1 cellular context compared by ENCODE assay signal in the genomic region with DNA sequence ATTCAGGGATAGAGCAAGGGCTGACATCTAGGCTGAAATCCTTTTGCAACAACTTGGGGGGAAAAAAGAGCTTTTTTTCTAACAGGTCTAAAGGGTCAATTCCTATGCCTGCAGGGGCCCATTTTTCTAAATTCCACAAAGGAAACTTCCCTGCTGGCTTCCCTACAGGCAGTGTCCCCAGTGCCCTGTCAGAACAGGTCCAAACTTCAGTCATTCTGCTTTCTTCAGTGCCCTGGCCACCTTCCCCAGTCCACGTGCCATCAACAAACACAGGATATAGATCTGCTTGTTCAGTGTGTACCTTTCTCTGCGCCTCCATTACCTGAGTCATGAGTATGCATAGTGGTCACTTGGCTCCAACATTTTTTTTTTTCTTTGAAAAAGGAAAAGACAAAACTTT.
TF ChIP-seq lines count a peak whose summit lies in the region.

No MANE protein-coding gene starts in this region.

TF ChIP-seq in GM23338, 12 proteins besides CTCF, POLR2A, EP300 and RAD21:
- TF ChIP-seq EZH2phosphoT487 (IDR thresholded peaks at IDR 0.05; ENCODE audit: unreplicated experiment) (no peak), JUNB (IDR thresholded peaks at IDR 0.05; ENCODE audit: unreplicated experiment) (no peak), ZNF114 (CRISPR knock-in tag; IDR thresholded peaks at IDR 0.05) (no peak), EZH2 (IDR thresholded peaks at IDR 0.05; ENCODE audit: low read depth, unreplicated experiment) (no peak), CREB1 (CRISPR knock-in tag; IDR thresholded peaks at IDR 0.05; ENCODE audit: low read depth) (no peak), ZNF331 (CRISPR knock-in tag; IDR thresholded peaks at IDR 0.05; ENCODE audit: low read depth) (no peak), POLR2AphosphoS5 (IDR thresholded peaks at IDR 0.05; ENCODE audit: low read depth) (no peak), NANOG (IDR thresholded peaks at IDR 0.05; ENCODE audit: borderline replicate concordance) (no peak), STAT1 (IDR thresholded peaks at IDR 0.05; ENCODE audit: unreplicated experiment) (no peak)
- TF ChIP-seq, protein P1, sequence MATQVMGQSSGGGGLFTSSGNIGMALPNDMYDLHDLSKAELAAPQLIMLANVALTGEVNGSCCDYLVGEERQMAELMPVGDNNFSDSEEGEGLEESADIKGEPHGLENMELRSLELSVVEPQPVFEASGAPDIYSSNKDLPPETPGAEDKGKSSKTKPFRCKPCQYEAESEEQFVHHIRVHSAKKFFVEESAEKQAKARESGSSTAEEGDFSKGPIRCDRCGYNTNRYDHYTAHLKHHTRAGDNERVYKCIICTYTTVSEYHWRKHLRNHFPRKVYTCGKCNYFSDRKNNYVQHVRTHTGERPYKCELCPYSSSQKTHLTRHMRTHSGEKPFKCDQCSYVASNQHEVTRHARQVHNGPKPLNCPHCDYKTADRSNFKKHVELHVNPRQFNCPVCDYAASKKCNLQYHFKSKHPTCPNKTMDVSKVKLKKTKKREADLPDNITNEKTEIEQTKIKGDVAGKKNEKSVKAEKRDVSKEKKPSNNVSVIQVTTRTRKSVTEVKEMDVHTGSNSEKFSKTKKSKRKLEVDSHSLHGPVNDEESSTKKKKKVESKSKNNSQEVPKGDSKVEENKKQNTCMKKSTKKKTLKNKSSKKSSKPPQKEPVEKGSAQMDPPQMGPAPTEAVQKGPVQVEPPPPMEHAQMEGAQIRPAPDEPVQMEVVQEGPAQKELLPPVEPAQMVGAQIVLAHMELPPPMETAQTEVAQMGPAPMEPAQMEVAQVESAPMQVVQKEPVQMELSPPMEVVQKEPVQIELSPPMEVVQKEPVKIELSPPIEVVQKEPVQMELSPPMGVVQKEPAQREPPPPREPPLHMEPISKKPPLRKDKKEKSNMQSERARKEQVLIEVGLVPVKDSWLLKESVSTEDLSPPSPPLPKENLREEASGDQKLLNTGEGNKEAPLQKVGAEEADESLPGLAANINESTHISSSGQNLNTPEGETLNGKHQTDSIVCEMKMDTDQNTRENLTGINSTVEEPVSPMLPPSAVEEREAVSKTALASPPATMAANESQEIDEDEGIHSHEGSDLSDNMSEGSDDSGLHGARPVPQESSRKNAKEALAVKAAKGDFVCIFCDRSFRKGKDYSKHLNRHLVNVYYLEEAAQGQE (IDR thresholded peaks at IDR 0.05; ENCODE audit: unreplicated experiment) = no peak
- TF ChIP-seq, protein P2, sequence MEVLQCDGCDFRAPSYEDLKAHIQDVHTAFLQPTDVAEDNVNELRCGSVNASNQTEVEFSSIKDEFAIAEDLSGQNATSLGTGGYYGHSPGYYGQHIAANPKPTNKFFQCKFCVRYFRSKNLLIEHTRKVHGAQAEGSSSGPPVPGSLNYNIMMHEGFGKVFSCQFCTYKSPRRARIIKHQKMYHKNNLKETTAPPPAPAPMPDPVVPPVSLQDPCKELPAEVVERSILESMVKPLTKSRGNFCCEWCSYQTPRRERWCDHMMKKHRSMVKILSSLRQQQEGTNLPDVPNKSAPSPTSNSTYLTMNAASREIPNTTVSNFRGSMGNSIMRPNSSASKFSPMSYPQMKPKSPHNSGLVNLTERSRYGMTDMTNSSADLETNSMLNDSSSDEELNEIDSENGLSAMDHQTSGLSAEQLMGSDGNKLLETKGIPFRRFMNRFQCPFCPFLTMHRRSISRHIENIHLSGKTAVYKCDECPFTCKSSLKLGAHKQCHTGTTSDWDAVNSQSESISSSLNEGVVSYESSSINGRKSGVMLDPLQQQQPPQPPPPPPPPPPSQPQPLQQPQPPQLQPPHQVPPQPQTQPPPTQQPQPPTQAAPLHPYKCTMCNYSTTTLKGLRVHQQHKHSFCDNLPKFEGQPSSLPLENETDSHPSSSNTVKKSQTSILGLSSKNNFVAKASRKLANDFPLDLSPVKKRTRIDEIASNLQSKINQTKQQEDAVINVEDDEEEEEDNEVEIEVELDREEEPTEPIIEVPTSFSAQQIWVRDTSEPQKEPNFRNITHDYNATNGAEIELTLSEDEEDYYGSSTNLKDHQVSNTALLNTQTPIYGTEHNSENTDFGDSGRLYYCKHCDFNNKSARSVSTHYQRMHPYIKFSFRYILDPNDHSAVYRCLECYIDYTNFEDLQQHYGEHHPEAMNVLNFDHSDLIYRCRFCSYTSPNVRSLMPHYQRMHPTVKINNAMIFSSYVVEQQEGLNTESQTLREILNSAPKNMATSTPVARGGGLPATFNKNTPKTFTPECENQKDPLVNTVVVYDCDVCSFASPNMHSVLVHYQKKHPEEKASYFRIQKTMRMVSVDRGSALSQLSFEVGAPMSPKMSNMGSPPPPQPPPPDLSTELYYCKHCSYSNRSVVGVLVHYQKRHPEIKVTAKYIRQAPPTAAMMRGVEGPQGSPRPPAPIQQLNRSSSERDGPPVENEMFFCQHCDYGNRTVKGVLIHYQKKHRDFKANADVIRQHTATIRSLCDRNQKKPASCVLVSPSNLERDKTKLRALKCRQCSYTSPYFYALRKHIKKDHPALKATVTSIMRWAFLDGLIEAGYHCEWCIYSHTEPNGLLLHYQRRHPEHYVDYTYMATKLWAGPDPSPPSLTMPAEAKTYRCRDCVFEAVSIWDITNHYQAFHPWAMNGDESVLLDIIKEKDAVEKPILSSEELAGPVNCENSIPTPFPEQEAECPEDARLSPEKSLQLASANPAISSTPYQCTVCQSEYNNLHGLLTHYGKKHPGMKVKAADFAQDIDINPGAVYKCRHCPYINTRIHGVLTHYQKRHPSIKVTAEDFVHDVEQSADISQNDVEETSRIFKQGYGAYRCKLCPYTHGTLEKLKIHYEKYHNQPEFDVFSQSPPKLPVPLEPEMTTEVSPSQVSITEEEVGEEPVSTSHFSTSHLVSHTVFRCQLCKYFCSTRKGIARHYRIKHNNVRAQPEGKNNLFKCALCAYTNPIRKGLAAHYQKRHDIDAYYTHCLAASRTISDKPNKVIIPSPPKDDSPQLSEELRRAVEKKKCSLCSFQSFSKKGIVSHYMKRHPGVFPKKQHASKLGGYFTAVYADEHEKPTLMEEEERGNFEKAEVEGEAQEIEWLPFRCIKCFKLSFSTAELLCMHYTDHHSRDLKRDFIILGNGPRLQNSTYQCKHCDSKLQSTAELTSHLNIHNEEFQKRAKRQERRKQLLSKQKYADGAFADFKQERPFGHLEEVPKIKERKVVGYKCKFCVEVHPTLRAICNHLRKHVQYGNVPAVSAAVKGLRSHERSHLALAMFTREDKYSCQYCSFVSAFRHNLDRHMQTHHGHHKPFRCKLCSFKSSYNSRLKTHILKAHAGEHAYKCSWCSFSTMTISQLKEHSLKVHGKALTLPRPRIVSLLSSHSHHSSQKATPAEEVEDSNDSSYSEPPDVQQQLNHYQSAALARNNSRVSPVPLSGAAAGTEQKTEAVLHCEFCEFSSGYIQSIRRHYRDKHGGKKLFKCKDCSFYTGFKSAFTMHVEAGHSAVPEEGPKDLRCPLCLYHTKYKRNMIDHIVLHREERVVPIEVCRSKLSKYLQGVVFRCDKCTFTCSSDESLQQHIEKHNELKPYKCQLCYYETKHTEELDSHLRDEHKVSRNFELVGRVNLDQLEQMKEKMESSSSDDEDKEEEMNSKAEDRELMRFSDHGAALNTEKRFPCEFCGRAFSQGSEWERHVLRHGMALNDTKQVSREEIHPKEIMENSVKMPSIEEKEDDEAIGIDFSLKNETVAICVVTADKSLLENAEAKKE (CRISPR knock-in tag; IDR thresholded peaks at IDR 0.05) = no peak
- TF ChIP-seq, protein P3, sequence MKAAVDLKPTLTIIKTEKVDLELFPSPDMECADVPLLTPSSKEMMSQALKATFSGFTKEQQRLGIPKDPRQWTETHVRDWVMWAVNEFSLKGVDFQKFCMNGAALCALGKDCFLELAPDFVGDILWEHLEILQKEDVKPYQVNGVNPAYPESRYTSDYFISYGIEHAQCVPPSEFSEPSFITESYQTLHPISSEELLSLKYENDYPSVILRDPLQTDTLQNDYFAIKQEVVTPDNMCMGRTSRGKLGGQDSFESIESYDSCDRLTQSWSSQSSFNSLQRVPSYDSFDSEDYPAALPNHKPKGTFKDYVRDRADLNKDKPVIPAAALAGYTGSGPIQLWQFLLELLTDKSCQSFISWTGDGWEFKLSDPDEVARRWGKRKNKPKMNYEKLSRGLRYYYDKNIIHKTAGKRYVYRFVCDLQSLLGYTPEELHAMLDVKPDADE (IDR thresholded peaks at IDR 0.05) = no peak
